22 cellular contexts compared by ENCODE assay signal in genomic region chr1:47991698-47992097, GRCh38. TPM values are rescaled to one million over a fixed set of nuclear protein-coding genes. Genes with fewer than 3 reads are reported as not detected.
DNase-seq lines count a peak whose midpoint lies in the region; ATAC-seq and TF ChIP-seq lines count a peak whose summit lies in the region.
"Had no signal": no experiment of that assay in that cellular context is flagged by ENCODE, and none has a peak within 500 bp of the region (broad histone marks: within the 10 kb centered on the region; RNA-seq: fewer than 3 reads in every experiment).

No MANE protein-coding gene starts in this region.

- no peak overlapping the region for H3K27ac Mint-ChIP-seq in endodermal cell
- H3K27ac Mint-ChIP-seq in stimulated activated naive CD8-positive, alpha-beta T cell treated with anti-CD3 and anti-CD28 coated beads, Interleukin-15, amount 100 ng/mL, for 72 hours = no peak overlapping the region
- H3K27ac Mint-ChIP-seq: CD14-positive monocyte, IgD-negative memory B cell had no signal

- H3K4me1 ChIP-seq in right cardiac atrium (ENCODE audit: control insufficient read depth, insufficient read depth, low read length) = peaks cover 7% of the 10 kb centered on the region
- peaks cover 29% of the 10 kb centered on the region for H3K4me1 ChIP-seq in endodermal cell (ENCODE audit: control insufficient read depth, insufficient read depth, low read length)
- peaks cover 4% of the 10 kb centered on the region for H3K4me1 ChIP-seq in mesenchymal stem cell (ENCODE audit: control insufficient read depth, insufficient read depth, low read depth, low read length)
- peaks cover 0 to 88% (median 52%) of the 10 kb centered on the region in 4 donors for H3K4me1 ChIP-seq in tibial artery
- H3K4me1 ChIP-seq: Caco-2 had no signal

- H3K4me1 Mint-ChIP-seq in endodermal cell = peaks cover 56% of the 10 kb centered on the region
- H3K4me1 Mint-ChIP-seq in stimulated activated naive CD8-positive, alpha-beta T cell treated with anti-CD3 and anti-CD28 coated beads, Interleukin-15, amount 100 ng/mL, for 72 hours = peaks cover 9% of the 10 kb centered on the region
- H3K4me1 Mint-ChIP-seq: CD14-positive monocyte had no signal

- H3K9me3 Mint-ChIP-seq in endodermal cell = no peaks in the 10 kb centered on the region
- no peaks in the 10 kb centered on the region for H3K9me3 Mint-ChIP-seq in stimulated activated naive CD8-positive, alpha-beta T cell treated with anti-CD3 and anti-CD28 coated beads, Interleukin-15, amount 100 ng/mL, for 72 hours
- H3K9me3 Mint-ChIP-seq: IgD-negative memory B cell had no signal

- H3K4me2 ChIP-seq in mesenchymal stem cell (ENCODE audit: low read length, poor library complexity, severe bottlenecking) = no peak overlapping the region

- no peak overlapping the region for H3K4me3 ChIP-seq in right cardiac atrium (ENCODE audit: low read length)
- peak overlapping the region; percentile 97 for H3K4me3 ChIP-seq in endodermal cell (ENCODE audit: low read length)
- H3K4me3 ChIP-seq in mesenchymal stem cell (ENCODE audit: insufficient read depth in 1 of 2, low read depth in 1 of 2, low read length in 2 of 2) = no peak overlapping the region
- peak overlapping the region; percentile 96 to 100 for H3K4me3 ChIP-seq in tibial artery
- H3K4me3 ChIP-seq: MG63 had no signal

- no peak overlapping the region for H3K4ac ChIP-seq in mesenchymal stem cell (ENCODE audit: low read depth in 1 of 2, low read length in 2 of 2)

- H3K27ac ChIP-seq in right cardiac atrium (ENCODE audit: low read length) (no peak overlapping the region), endodermal cell (ENCODE audit: low read depth, low read length) (no peak overlapping the region), mesenchymal stem cell (ENCODE audit: low read length, poor library complexity, severe bottlenecking) (no peak overlapping the region), tibial artery (peak overlapping the region; percentile 100)

- H3K9me3 ChIP-seq in right cardiac atrium (ENCODE audit: control insufficient read depth, low read length) (no peaks in the 10 kb centered on the region), endodermal cell (ENCODE audit: control insufficient read depth, low read length) (no peaks in the 10 kb centered on the region), mesenchymal stem cell (ENCODE audit: control insufficient read depth, low read length) (no peaks in the 10 kb centered on the region), tibial artery (no peaks in the 10 kb centered on the region)
- H3K9me3 ChIP-seq: Caco-2, MG63 had no signal

- no peak overlapping the region for H2AK5ac ChIP-seq in mesenchymal stem cell (ENCODE audit: low read length, severe bottlenecking)

- H3K23ac ChIP-seq in mesenchymal stem cell (ENCODE audit: low read length in 2 of 2) = no peak overlapping the region

- H2BK5ac ChIP-seq in mesenchymal stem cell (ENCODE audit: low read depth, low read length, poor library complexity, severe bottlenecking) = no peak overlapping the region

- no peak overlapping the region for H2BK12ac ChIP-seq in mesenchymal stem cell (ENCODE audit: low read length in 2 of 2)

- intact Hi-C loops in Right ventricle myocardium inferior (cut with DNase I) = no loop called here
- intact Hi-C loops in right cardiac atrium (cut with DNase I) = loop anchor here in 3 of 4 donors (10.0 kb wide), 2 partner anchors 207 to 237 kb away; no protein-coding TSS in a partner anchor
- intact Hi-C loops in tibial artery (cut with DNase I; ENCODE audit: low total_unique reads) = loop anchor here (2.0 to 10.0 kb wide), 2 partner anchors 57 to 207 kb away; no protein-coding TSS in a partner anchor

- H3K36me3 ChIP-seq in endodermal cell (ENCODE audit: control insufficient read depth, insufficient read depth, low read length) = peaks cover 83% of the 10 kb centered on the region
- H3K36me3 ChIP-seq in mesenchymal stem cell (ENCODE audit: control insufficient read depth in 1 of 2, insufficient read depth in 2 of 2, low read depth in 1 of 2, low read length in 2 of 2) = peaks cover 0 to 3% of the 10 kb centered on the region in 2 experiments
- peaks cover 0 to 17% (median 0%) of the 10 kb centered on the region in 3 donors for H3K36me3 ChIP-seq in tibial artery

- H3K36me3 Mint-ChIP-seq in endodermal cell (ENCODE audit: low read depth) = peaks cover 67% of the 10 kb centered on the region
- H3K36me3 Mint-ChIP-seq: IgD-negative memory B cell had no signal

- no peak overlapping the region for H4K8ac ChIP-seq in mesenchymal stem cell (ENCODE audit: low read length)

- H3K14ac ChIP-seq in mesenchymal stem cell (ENCODE audit: low read length in 2 of 2) = no peak overlapping the region

- DNase-seq in Right ventricle myocardium inferior (ENCODE audit: missing footprints) (no peak), right cardiac atrium (no peak), endodermal cell (no peak), mesenchymal stem cell (no peak), tibial artery (no peak), CD1c-positive myeloid dendritic cell (ENCODE audit: extremely low spot score) (no peak)
- DNase-seq in stimulated activated naive CD8-positive, alpha-beta T cell treated with anti-CD3 and anti-CD28 coated beads, Interleukin-15, amount 100 ng/mL, for 72 hours = no peak
- DNase-seq: 8988T, Caco-2, H7, Kasumi-1, NCI-H1092, NCI-H1436 treated with DMSO at 0.1 percent for 48 hours, NCI-H2081, NCI-H446, NCI-H69 had no signal

- H3K79me1 ChIP-seq in mesenchymal stem cell (replicated peaks; ENCODE audit: low read length, poor library complexity, severe bottlenecking) = no peaks in the 10 kb centered on the region

- ATAC-seq in Right ventricle myocardium inferior = peak; percentile 2
- no peak for ATAC-seq in right cardiac atrium
- no peak for ATAC-seq in stimulated activated naive CD8-positive, alpha-beta T cell treated with anti-CD3 and anti-CD28 coated beads, Interleukin-15, amount 100 ng/mL, for 72 hours
- no peak for ATAC-seq in HG03378 (IDR thresholded peaks at IDR 0.05; ENCODE audit: unreplicated experiment)
- ATAC-seq: Panc1 had no signal

- H3K4me3 Mint-ChIP-seq in endodermal cell = peak overlapping the region; percentile 81
- no peak overlapping the region for H3K4me3 Mint-ChIP-seq in stimulated activated naive CD8-positive, alpha-beta T cell treated with anti-CD3 and anti-CD28 coated beads, Interleukin-15, amount 100 ng/mL, for 72 hours

- H3K27me3 ChIP-seq in right cardiac atrium (ENCODE audit: control insufficient read depth, insufficient read depth) (no peaks in the 10 kb centered on the region), endodermal cell (ENCODE audit: control insufficient read depth, insufficient read depth, low read length, poor library complexity, severe bottlenecking) (no peaks in the 10 kb centered on the region), mesenchymal stem cell (ENCODE audit: control insufficient read depth in 1 of 2, insufficient read depth in 1 of 2, low read length in 2 of 2) (peaks cover 5 to 62% of the 10 kb centered on the region in 2 experiments), tibial artery (no peaks in the 10 kb centered on the region)
- H3K27me3 ChIP-seq: MG63 had no signal

- no peaks in the 10 kb centered on the region for H3K27me3 Mint-ChIP-seq in endodermal cell (ENCODE audit: insufficient read depth)
- peaks cover 83% of the 10 kb centered on the region for H3K27me3 Mint-ChIP-seq in stimulated activated naive CD8-positive, alpha-beta T cell treated with anti-CD3 and anti-CD28 coated beads, Interleukin-15, amount 100 ng/mL, for 72 hours

- H2AFZ ChIP-seq in mesenchymal stem cell (ENCODE audit: low read depth, low read length) = no peak overlapping the region

- H3K9ac ChIP-seq in endodermal cell (ENCODE audit: extremely low read depth, low read length, poor library complexity, severe bottlenecking) (no peak overlapping the region), mesenchymal stem cell (ENCODE audit: low read length) (peak overlapping the region; percentile 38)

- H4K91ac ChIP-seq in mesenchymal stem cell (ENCODE audit: low read length) = no peak overlapping the region

- no peak overlapping the region for H2BK15ac ChIP-seq in mesenchymal stem cell (ENCODE audit: low read depth, poor library complexity, severe bottlenecking)

- no peak overlapping the region for H2BK120ac ChIP-seq in mesenchymal stem cell (ENCODE audit: low read depth, low read length)

- no peak overlapping the region for H3K18ac ChIP-seq in mesenchymal stem cell (ENCODE audit: low read depth in 1 of 2, low read length in 2 of 2)

- 70% methylated on average over 5 of the region's 5 CpGs for WGBS in right cardiac atrium
- 95 to 100% methylated on average over 4 to 5 of the region's 5 CpGs for WGBS in endodermal cell (ENCODE audit: insufficient coverage in 1 of 2, insufficient read length in 1 of 2), 2 experiments
- 84% methylated on average over 4 of the region's 5 CpGs for WGBS in mesenchymal stem cell

- TF ChIP-seq CTCF in endodermal cell (conservative IDR thresholded peaks at IDR 0.05) (no peak), tibial artery (IDR thresholded peaks at IDR 0.05) (no peak)

RNA-seq across cellular contexts. Expression of gene TRABD2B, which starts 5.5 kb away (rescaled TPM):
- total RNA-seq in Right ventricle myocardium inferior (0.57 TPM), right cardiac atrium (10 to 100 TPM; 13.4 to 23.7 (median 18.1) TPM), endodermal cell (10 to 100 TPM; 24.4 to 28.0 TPM)
- polyA plus RNA-seq in right cardiac atrium = 6.7 TPM
- polyA plus RNA-seq in endodermal cell (2013, experiment 1 of 2) = 6.2 TPM
- polyA plus RNA-seq in endodermal cell (2013, experiment 2 of 2) = 6.0 TPM
- polyA plus RNA-seq in mesenchymal stem cell (2013, experiment 1 of 2) = 0.28 TPM
- polyA plus RNA-seq in mesenchymal stem cell (2013, experiment 2 of 2) = 0.23 TPM
- polyA plus RNA-seq: AG04450, CD14-positive monocyte, IgD-negative memory B cell had no signal

Comparison
In these comparisons a context has a peak if more than half of its experiments do, and no peak if none do; other contexts are left out.
1. H3K27ac ChIP-seq: peak in tibial artery (2 of 2); none in right cardiac atrium (single experiment), endodermal cell (single experiment) and mesenchymal stem cell (single experiment).
2. H3K4me3 ChIP-seq: peak in endodermal cell (single experiment) and tibial artery (2 of 2); none in right cardiac atrium (single experiment) and mesenchymal stem cell (0 of 2).